ENCODE assay signal across 8 cellular contexts in the genomic region with DNA sequence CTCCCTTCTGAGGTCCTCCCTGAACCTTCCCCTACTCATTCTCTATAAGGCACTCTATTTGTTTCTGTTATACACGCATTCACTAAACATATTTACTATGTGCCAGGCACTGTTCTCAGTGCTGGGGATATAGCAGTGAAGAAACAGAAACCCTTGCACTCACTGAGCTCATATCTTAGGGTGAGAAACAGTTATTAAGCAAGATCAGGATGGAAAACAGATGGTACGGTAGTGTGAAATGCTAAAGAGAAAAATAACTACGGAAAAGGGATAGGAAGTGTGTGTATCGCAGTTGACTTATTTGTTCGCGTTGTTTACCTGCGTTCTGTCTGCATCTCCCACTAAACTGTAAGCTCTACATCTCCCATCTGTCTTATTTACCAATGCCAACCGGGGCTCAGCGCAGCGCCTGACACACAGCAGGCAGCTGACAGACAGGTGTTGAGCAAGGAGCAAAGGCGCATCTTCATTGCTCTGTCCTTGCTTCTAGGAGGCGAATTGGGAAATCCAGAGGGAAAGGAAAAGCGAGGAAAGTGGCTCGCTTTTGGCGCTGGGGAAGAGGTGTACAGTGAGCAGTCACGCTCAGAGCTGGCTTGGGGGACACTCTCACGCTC. TPM values are rescaled to one million over a fixed set of nuclear protein-coding genes. Genes with fewer than 3 reads are reported as not detected.
DNase-seq lines count a peak whose midpoint lies in the region; ATAC-seq and TF ChIP-seq lines count a peak whose summit lies in the region.

No MANE protein-coding gene starts in this region.

- DNase-seq in AG09309 (ENCODE audit: low read depth): no peak
- peak; percentile 28 for DNase-seq in GM20000 (ENCODE audit: low spot score)
- no peak for DNase-seq in endodermal cell
- no peak for DNase-seq in MV-4-11 (lab: John Stamatoyannopoulos, UW)
- DNase-seq in SW 1271 (lab: John Stamatoyannopoulos, UW): no peak

- H3K4me2 ChIP-seq in OCI-LY3 (ENCODE audit: low read length): peak overlapping the region; percentile 94

- H3K9ac ChIP-seq in OCI-LY3 (ENCODE audit: low read length) (peak overlapping the region; percentile 93), endodermal cell (ENCODE audit: extremely low read depth, low read length, poor library complexity, severe bottlenecking) (peak overlapping the region; percentile 5)

- no peaks in the 10 kb centered on the region for H3K36me3 ChIP-seq in OCI-LY3 (replicated peaks; ENCODE audit: low read depth, low read length)
- H3K36me3 ChIP-seq in endodermal cell (ENCODE audit: control insufficient read depth, insufficient read depth, low read length): peaks cover 13% of the 10 kb centered on the region

- no peaks in the 10 kb centered on the region for H3K27me3 Mint-ChIP-seq in endodermal cell (ENCODE audit: insufficient read depth)
- no peaks in the 10 kb centered on the region for H3K27me3 Mint-ChIP-seq in nephron (ENCODE audit: low read depth)

- peak overlapping the region; percentile 93 for H3K4me3 ChIP-seq in AG09309 (ENCODE audit: control insufficient read depth, low read depth, low read length)
- H3K4me3 ChIP-seq in OCI-LY3 (ENCODE audit: low read length): peak overlapping the region; percentile 98
- peak overlapping the region; percentile 86 for H3K4me3 ChIP-seq in endodermal cell (ENCODE audit: low read length)

- H3K36me3 Mint-ChIP-seq in endodermal cell (ENCODE audit: low read depth): peaks cover 4% of the 10 kb centered on the region
- peaks cover 9% of the 10 kb centered on the region for H3K36me3 Mint-ChIP-seq in nephron (ENCODE audit: low read depth)

- ATAC-seq in HG03342 (IDR thresholded peaks at IDR 0.05; ENCODE audit: unreplicated experiment): no peak

- H3K4me3 Mint-ChIP-seq in endodermal cell: peak overlapping the region; percentile 93
- H3K4me3 Mint-ChIP-seq in nephron: peak overlapping the region; percentile 89 to 91 (median 90)

- H3K9me3 Mint-ChIP-seq in endodermal cell (no peaks in the 10 kb centered on the region), nephron (no peaks in the 10 kb centered on the region)

- H3K4me1 Mint-ChIP-seq in endodermal cell (peaks cover 18% of the 10 kb centered on the region), nephron (peaks cover 30% of the 10 kb centered on the region)

- peak overlapping the region; percentile 51; the same call in 1 of the 2 replicates for H2AFZ ChIP-seq in OCI-LY3 (ENCODE audit: low read depth, low read length)

- WGBS in endodermal cell (ENCODE audit: insufficient coverage in 1 of 2, insufficient read length in 1 of 2), 2 experiments: 27 to 28% methylated on average over 8 to 17 of the region's 17 CpGs

- no peaks in the 10 kb centered on the region for H3K9me3 ChIP-seq in OCI-LY3 (ENCODE audit: insufficient read depth, low read length)
- no peaks in the 10 kb centered on the region for H3K9me3 ChIP-seq in endodermal cell (ENCODE audit: control insufficient read depth, low read length)

- H3K4me1 ChIP-seq in OCI-LY3 (ENCODE audit: low read length) (peaks cover 15% of the 10 kb centered on the region), endodermal cell (ENCODE audit: control insufficient read depth, insufficient read depth, low read length) (peaks cover 3% of the 10 kb centered on the region)

- TF ChIP-seq CTCF in AG09309 (IDR thresholded peaks at IDR 0.05; ENCODE audit: control insufficient read depth, insufficient read depth, low read depth, low read length, missing control alignments) (no peak), GM20000 (IDR thresholded peaks at IDR 0.05; ENCODE audit: extremely low read depth, missing control alignments) (no peak), OCI-LY3 (IDR thresholded peaks at IDR 0.05; ENCODE audit: low read depth, low read length) (no peak), endodermal cell (conservative IDR thresholded peaks at IDR 0.05) (no peak), nephron (IDR thresholded peaks at IDR 0.05; ENCODE audit: unreplicated experiment in 3 of 3) (no peak)

- H4K20me1 ChIP-seq in OCI-LY3 (ENCODE audit: insufficient read depth, low read length): no peaks in the 10 kb centered on the region

- peaks cover 46% of the 10 kb centered on the region for H3K79me2 ChIP-seq in OCI-LY3 (ENCODE audit: low read length)

- H3K27me3 ChIP-seq in OCI-LY3 (ENCODE audit: low read depth, low read length): no peaks in the 10 kb centered on the region
- H3K27me3 ChIP-seq in endodermal cell (ENCODE audit: control insufficient read depth, insufficient read depth, low read length, poor library complexity, severe bottlenecking): no peaks in the 10 kb centered on the region

- H3K27ac Mint-ChIP-seq in endodermal cell (peak overlapping the region; percentile 91), nephron (peak overlapping the region; percentile 71 to 88 (median 82))

- H3K27ac ChIP-seq in OCI-LY3 (ENCODE audit: low read length) (no peak overlapping the region; the same call in 1 of the 2 replicates), endodermal cell (ENCODE audit: low read depth, low read length) (no peak overlapping the region)

RNA-seq across cellular contexts. Expression of gene CYB5RL, which starts 0.6 kb away (rescaled TPM):
- 10 to 100 TPM in 1 of 2 donors, 1 to 10 TPM in 1; 8.2 to 11.0 TPM for total RNA-seq in endodermal cell
- 13.3 TPM for polyA plus RNA-seq in endodermal cell (2013, experiment 1 of 2)
- polyA plus RNA-seq in endodermal cell (2013, experiment 2 of 2): 12.0 TPM

RNA-seq across cellular contexts. Expression of gene MRPL37, which starts 0.7 kb away (rescaled TPM):
- 10 to 100 TPM; 84.5 to 95.8 TPM for total RNA-seq in endodermal cell
- 87.1 TPM for polyA plus RNA-seq in endodermal cell (2013, experiment 1 of 2)
- polyA plus RNA-seq in endodermal cell (2013, experiment 2 of 2): 77.1 TPM

RNA-seq across cellular contexts. Expression of gene CDCP2, which starts 46.5 kb away (rescaled TPM):
- total RNA-seq in endodermal cell: not detected
- not detected for polyA plus RNA-seq in endodermal cell (2013, experiment 1 of 2)
- not detected for polyA plus RNA-seq in endodermal cell (2013, experiment 2 of 2)
